Comparison of ENCODE assay signal across 28 cellular contexts in genomic region chr5:122436615-122437014, GRCh38.
"Had no signal": no experiment of that assay in that cellular context is flagged by ENCODE, and none has a peak within 500 bp of the region (broad histone marks: within the 10 kb centered on the region; RNA-seq: fewer than 3 reads in every experiment).

No MANE protein-coding gene starts in this region.

- H3K36me3 Mint-ChIP-seq: activated naive CD8-positive, alpha-beta T cell; stimulated activated effector memory CD8-positive, alpha-beta T cell treated with anti-CD3 and anti-CD28 coated beads, Interleukin-12 subunit alpha, Interleukin-12 subunit beta, amount 100 ng/mL, for 72 hours had no signal

- H3K4me3 ChIP-seq: body of pancreas, cardiac muscle cell, coronary artery, gastrocnemius medialis, left ventricle myocardium inferior, lung, ovary, right lobe of liver, skin epidermis, thoracic aorta, uterus had no signal

- H3K27ac Mint-ChIP-seq: activated CD4-positive, alpha-beta T cell treated with anti-CD3 and anti-CD28 coated beads for 36 hours; activated naive CD8-positive, alpha-beta T cell; progenitor cell of endocrine pancreas; stimulated activated effector memory CD8-positive, alpha-beta T cell treated with anti-CD3 and anti-CD28 coated beads, Interleukin-12 subunit alpha, Interleukin-12 subunit beta, amount 100 ng/mL, for 72 hours; stimulated activated naive CD8-positive, alpha-beta T cell treated with anti-CD3 and anti-CD28 coated beads, Interleukin-15, Interleukin-2, amounts not matched to agents 100 ng/mL and 50 ng/mL, for 24 hours had no signal

- H3K4me3 Mint-ChIP-seq: activated CD4-positive, alpha-beta T cell treated with anti-CD3 and anti-CD28 coated beads for 36 hours; activated naive CD8-positive, alpha-beta T cell; stimulated activated effector memory CD8-positive, alpha-beta T cell treated with anti-CD3 and anti-CD28 coated beads, Interleukin-12 subunit alpha, Interleukin-12 subunit beta, amount 100 ng/mL, for 72 hours; stimulated activated naive CD8-positive, alpha-beta T cell treated with anti-CD3 and anti-CD28 coated beads, Interleukin-15, Interleukin-2, amounts not matched to agents 100 ng/mL and 50 ng/mL, for 24 hours had no signal

- H3K27me3 Mint-ChIP-seq: activated naive CD8-positive, alpha-beta T cell; progenitor cell of endocrine pancreas; stimulated activated naive CD8-positive, alpha-beta T cell treated with anti-CD3 and anti-CD28 coated beads, Interleukin-15, Interleukin-2, amounts not matched to agents 100 ng/mL and 50 ng/mL, for 24 hours had no signal

- H3K4me1 Mint-ChIP-seq: activated CD4-positive, alpha-beta T cell treated with anti-CD3 and anti-CD28 coated beads for 36 hours; stimulated activated effector memory CD8-positive, alpha-beta T cell treated with anti-CD3 and anti-CD28 coated beads, Interleukin-12 subunit alpha, Interleukin-12 subunit beta, amount 100 ng/mL, for 72 hours had no signal

- DNase-seq: activated CD4-positive, alpha-beta T cell treated with anti-CD3 and anti-CD28 coated beads for 36 hours; activated CD4-positive, CD25-positive, alpha-beta regulatory T cell; activated effector memory CD4-positive, alpha-beta T cell treated with Interleukin-2 at 50 U/mL for 16 hours; activated naive CD4-positive, alpha-beta T cell treated with Interleukin-2 at 50 U/mL for 16 hours; activated T-cell treated with anti-CD3 and anti-CD28 coated beads for 4 hours; body of pancreas; cerebellar nuclear complex; dorsolateral prefrontal cortex; effector memory CD4-positive, alpha-beta T cell; erythroblast; gastrocnemius medialis; glutamatergic neuron; left ventricle myocardium inferior; mesendoderm; ovary; right lobe of liver; stimulated activated CD4-positive, alpha-beta T cell treated with anti-CD3 and anti-CD28 coated beads, Interleukin-4, amount 100 ng/mL, for 24 hours; trophoblast cell; uterus had no signal
